16 cellular contexts compared by ENCODE assay signal in the genomic region with DNA sequence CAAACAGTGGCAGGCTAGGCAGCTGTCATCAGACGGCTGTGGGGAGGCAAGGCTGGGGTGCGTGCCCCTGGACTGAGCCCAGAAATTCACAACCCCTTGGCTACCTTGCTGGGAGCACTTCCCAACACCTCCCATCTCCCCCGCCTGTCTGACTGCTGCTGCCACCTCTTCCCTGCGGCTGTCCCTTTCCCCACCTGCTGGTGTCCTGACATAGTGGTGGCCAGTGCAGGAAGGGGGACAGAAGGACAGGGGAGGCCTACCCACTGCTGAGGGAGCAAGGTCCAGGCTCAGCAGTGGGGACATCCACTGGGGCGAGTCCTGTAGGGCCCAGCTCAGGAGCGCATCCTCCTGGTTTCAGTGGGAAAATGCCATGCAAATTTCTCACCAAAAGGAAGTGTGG. TPM values are rescaled to one million over a fixed set of nuclear protein-coding genes. Genes with fewer than 3 reads are reported as not detected.
DNase-seq lines count a peak whose midpoint lies in the region; ATAC-seq and TF ChIP-seq lines count a peak whose summit lies in the region.
"Had no signal": no experiment of that assay in that cellular context is flagged by ENCODE, and none has a peak within 500 bp of the region (broad histone marks: within the 10 kb centered on the region; RNA-seq: fewer than 3 reads in every experiment).

No MANE protein-coding gene starts in this region.

- DNase-seq in chondrocyte (ENCODE audit: low spot score) (no peak), NCI-H2029 (lab: John Stamatoyannopoulos, UW) (no peak), HuH-7.5 (ENCODE audit: low spot score) (no peak), C1 segment of cervical spinal cord (lab: John Stamatoyannopoulos, UW) (no peak)
- DNase-seq: activated CD8-positive, alpha-beta memory T cell treated with anti-CD3 and anti-CD28 coated beads, Interleukin-2, amount 50 U/mL, for 4 hours; CD4-positive, CD25-positive, alpha-beta regulatory T cell; NCI-H1436 treated with DMSO at 0.1 percent for 48 hours; NCI-H526; SHP77 treated with DMSO at 0.1 percent for 48 hours; stimulated activated CD4-positive, alpha-beta T cell treated with anti-CD3 and anti-CD28 coated beads, Interleukin-4, amount 100 ng/mL, for 24 hours had no signal

- no peak overlapping the region for H3K27ac Mint-ChIP-seq in chondrocyte (ENCODE audit: unreplicated experiment)

- H3K4me1 Mint-ChIP-seq in chondrocyte (ENCODE audit: low read depth): peaks cover 22% of the 10 kb centered on the region

- no peaks in the 10 kb centered on the region for H3K36me3 ChIP-seq in Loucy (ENCODE audit: insufficient read depth, low read length)
- H3K36me3 ChIP-seq in rectal smooth muscle tissue (ENCODE audit: control insufficient read depth, insufficient read depth, low read length): no peaks in the 10 kb centered on the region

- H3K4me1 ChIP-seq in Loucy (ENCODE audit: insufficient read depth, low read length, poor library complexity, severe bottlenecking) (peaks cover 24% of the 10 kb centered on the region), rectal smooth muscle tissue (ENCODE audit: control insufficient read depth, insufficient read depth, low read length) (peaks cover 22% of the 10 kb centered on the region)

- H3K27ac ChIP-seq in C4-2B (peak overlapping the region; percentile 95), rectal smooth muscle tissue (ENCODE audit: low read depth, low read length) (peak overlapping the region; percentile 79)

- H3K79me2 ChIP-seq in Loucy (ENCODE audit: insufficient read depth, low read length): peaks cover 14% of the 10 kb centered on the region

- H3F3A ChIP-seq in Loucy (ENCODE audit: low read depth): no peaks in the 10 kb centered on the region

- no peak; the same call in 1 of the 2 replicates for TF ChIP-seq CTCF in C4-2B (conservative IDR thresholded peaks at IDR 0.05)
- TF ChIP-seq CTCF in Loucy (conservative IDR thresholded peaks at IDR 0.05; ENCODE audit: low read length): no peak
- TF ChIP-seq CTCF in chondrocyte (IDR thresholded peaks at IDR 0.05): peak; percentile 11

- peak overlapping the region; percentile 70 for H3K9ac ChIP-seq in Loucy (ENCODE audit: low read depth, low read length, poor library complexity, severe bottlenecking)
- no peak overlapping the region for H3K9ac ChIP-seq in rectal smooth muscle tissue (ENCODE audit: low read length)

- no peaks in the 10 kb centered on the region for H3K9me3 ChIP-seq in Loucy (ENCODE audit: insufficient read depth, low read depth, low read length)

- H4K20me1 ChIP-seq in Loucy (ENCODE audit: insufficient read depth, low read length, poor library complexity, severe bottlenecking): peaks cover under 1% of the 10 kb centered on the region

- no peaks in the 10 kb centered on the region for H3K9me2 ChIP-seq in Loucy (replicated peaks; ENCODE audit: low read depth, low read length)

- H3K9me3 Mint-ChIP-seq in chondrocyte (ENCODE audit: low read depth): peaks cover 15% of the 10 kb centered on the region
- H3K9me3 Mint-ChIP-seq: activated naive CD4-positive, alpha-beta T cell treated with anti-CD3 and anti-CD28 coated beads, Interleukin-2, amount 50 U/mL, for 24 hours; stimulated activated memory B cell treated with anti-CD40 and anti-IgM and Interleukin-4, amounts not matched to agents 10 μg/mL and 1 μg/mL and 100 μg/mL, for 72 hours had no signal

- ATAC-seq in GM19455 (IDR thresholded peaks at IDR 0.05; ENCODE audit: unreplicated experiment): no peak
- ATAC-seq: stimulated activated memory B cell treated with anti-CD40 and anti-IgM and Interleukin-4, amounts not matched to agents 10 μg/mL and 1 μg/mL and 100 μg/mL, for 72 hours had no signal

- no peak overlapping the region for H2AFZ ChIP-seq in Loucy (ENCODE audit: low read length)

- H3K4me2 ChIP-seq in Loucy (ENCODE audit: low read depth, low read length, poor library complexity, severe bottlenecking): peak overlapping the region; percentile 70

- no peak overlapping the region for H3K4me3 Mint-ChIP-seq in chondrocyte (ENCODE audit: unreplicated experiment)
- H3K4me3 Mint-ChIP-seq: activated naive CD4-positive, alpha-beta T cell treated with anti-CD3 and anti-CD28 coated beads, Interleukin-2, amount 50 U/mL, for 24 hours; stimulated activated memory B cell treated with anti-CD40 and anti-IgM and Interleukin-4, amounts not matched to agents 10 μg/mL and 1 μg/mL and 100 μg/mL, for 72 hours had no signal

- no peaks in the 10 kb centered on the region for H3K27me3 ChIP-seq in Loucy (ENCODE audit: insufficient read depth, low read length, poor library complexity, severe bottlenecking)
- no peaks in the 10 kb centered on the region for H3K27me3 ChIP-seq in rectal smooth muscle tissue (ENCODE audit: control insufficient read depth, insufficient read depth, low read length)

- peaks cover 12% of the 10 kb centered on the region for H3K36me3 Mint-ChIP-seq in chondrocyte (ENCODE audit: low read depth)

- H3K27me3 Mint-ChIP-seq in chondrocyte (ENCODE audit: low read depth): no peaks in the 10 kb centered on the region
- H3K27me3 Mint-ChIP-seq: activated naive CD4-positive, alpha-beta T cell treated with anti-CD3 and anti-CD28 coated beads, Interleukin-2, amount 50 U/mL, for 24 hours; CD4-positive, CD25-positive, alpha-beta regulatory T cell; stimulated activated memory B cell treated with anti-CD40 and anti-IgM and Interleukin-4, amounts not matched to agents 10 μg/mL and 1 μg/mL and 100 μg/mL, for 72 hours had no signal

- H3K4me3 ChIP-seq in Loucy (ENCODE audit: low read length, poor library complexity, severe bottlenecking) (peak overlapping the region; percentile 61), rectal smooth muscle tissue (ENCODE audit: low read length) (no peak overlapping the region)

RNA-seq across cellular contexts. Expression of a gene that starts 3.4 kb away (rescaled TPM):
- 19.0 to 25.4 TPM (median 20.3 TPM) in 3 replicates for total RNA-seq in chondrocyte

RNA-seq across cellular contexts. Expression of a gene that starts 3.9 kb away (rescaled TPM):
- total RNA-seq in chondrocyte: 144 to 153 TPM (median 147 TPM) in 3 replicates

RNA-seq across cellular contexts. Expression of a gene that starts 36.0 kb away (rescaled TPM):
- 8.5 to 36.3 TPM (median 34.8 TPM) in 3 replicates for total RNA-seq in chondrocyte

RNA-seq across cellular contexts. Expression of a gene that starts 40.4 kb away (rescaled TPM):
- total RNA-seq in chondrocyte: 47.6 to 71.1 TPM (median 70.6 TPM) in 3 replicates

RNA-seq across cellular contexts. Expression of a gene that starts 52.7 kb away (rescaled TPM):
- 0.18 to 0.50 TPM in 2 of 3 replicates, not detected in the other for total RNA-seq in chondrocyte
- total RNA-seq: CD4-positive, CD25-positive, alpha-beta regulatory T cell had no signal
